8 cellular contexts compared by ENCODE assay signal in genomic region chr20:44582321-44583025, GRCh38. TPM values are rescaled to one million over a fixed set of nuclear protein-coding genes. Genes with fewer than 3 reads are reported as not detected.
A peak's percentile ranks its signal among the peaks of the same experiment; 100 is the strongest.
DNase-seq lines count a peak whose midpoint lies in the region; ATAC-seq and TF ChIP-seq lines count a peak whose summit lies in the region.

TSS of gene PKIG (plus strand) at chr20:44582579. CDS start at chr20:44614557, 31,978 bp downstream.

- DNase-seq in AG08396 (ENCODE audit: low spot score), result peak; percentile 57
- DNase-seq in NCI-H460 (ENCODE audit: extremely low read depth, low read depth), result no peak
- DNase-seq in endothelial cell (ENCODE audit: low spot score), result peak; percentile 39
- DNase-seq in activated CD8-positive, alpha-beta memory T cell treated with anti-CD3 and anti-CD28 coated beads, Interleukin-2, amount 50 U/mL, for 4 hours, result no peak
- DNase-seq in activated CD4-positive, alpha-beta memory T cell treated with anti-CD3 and anti-CD28 coated beads for 36 hours, result no peak

- peak within 1 kb of the TSS; percentile 93 for H3K4me3 Mint-ChIP-seq in endothelial cell (ENCODE audit: unreplicated experiment)
- H3K4me3 Mint-ChIP-seq in activated CD4-positive, alpha-beta memory T cell treated with anti-CD3 and anti-CD28 coated beads for 36 hours, result no peak within 1 kb of the TSS

- H3K9me3 ChIP-seq in muscle layer of duodenum (ENCODE audit: control insufficient read depth in 1 of 2, low read length in 2 of 2), result no peaks in the 10 kb centered on the region

- POLR2A ChIA-PET in activated CD4-positive, alpha-beta memory T cell treated with anti-CD3 and anti-CD28 coated beads for 36 hours (lab: Charles Lee), result no interaction called here

- peak within 1 kb of the TSS; percentile 60 to 62 for H3K4me3 ChIP-seq in muscle layer of duodenum (ENCODE audit: low read depth in 1 of 2, low read length in 2 of 2)

- intact Hi-C loops in activated CD4-positive, alpha-beta memory T cell treated with anti-CD3 and anti-CD28 coated beads for 36 hours (cut with micrococcal nuclease), result no loop called here

- no peaks in the 10 kb centered on the region for H3K27me3 ChIP-seq in muscle layer of duodenum (ENCODE audit: low read depth, low read length)

- H3K27me3 Mint-ChIP-seq in endothelial cell (ENCODE audit: unreplicated experiment), result peaks cover 2% of the 10 kb centered on the region
- H3K27me3 Mint-ChIP-seq in activated CD4-positive, alpha-beta memory T cell treated with anti-CD3 and anti-CD28 coated beads for 36 hours, result peaks cover 3% of the 10 kb centered on the region

- peak within 1 kb of the TSS; percentile 78 for H3K27ac ChIP-seq in muscle layer of duodenum (ENCODE audit: low read length)

- ATAC-seq in HG03432 (IDR thresholded peaks at IDR 0.05; ENCODE audit: unreplicated experiment) (no peak), GM19023 (IDR thresholded peaks at IDR 0.05; ENCODE audit: unreplicated experiment) (no peak)

- no peaks in the 10 kb centered on the region for H3K36me3 ChIP-seq in muscle layer of duodenum (ENCODE audit: control insufficient read depth in 1 of 2, insufficient read depth in 2 of 2, low read length in 2 of 2)

- peaks cover 16% of the 10 kb centered on the region for H3K36me3 Mint-ChIP-seq in endothelial cell (ENCODE audit: low read depth, unreplicated experiment)
- no peaks in the 10 kb centered on the region for H3K36me3 Mint-ChIP-seq in activated CD4-positive, alpha-beta memory T cell treated with anti-CD3 and anti-CD28 coated beads for 36 hours

- no peak for TF ChIP-seq CTCF in endothelial cell (IDR thresholded peaks at IDR 0.05; ENCODE audit: unreplicated experiment)

- CTCF ChIA-PET in activated CD4-positive, alpha-beta memory T cell treated with anti-CD3 and anti-CD28 coated beads for 36 hours (lab: Charles Lee), result no interaction called here

- H3K27ac Mint-ChIP-seq in endothelial cell (ENCODE audit: unreplicated experiment), result peak within 1 kb of the TSS; percentile 94
- no peak within 1 kb of the TSS for H3K27ac Mint-ChIP-seq in activated CD4-positive, alpha-beta memory T cell treated with anti-CD3 and anti-CD28 coated beads for 36 hours

- H3K9me3 Mint-ChIP-seq in endothelial cell (ENCODE audit: unreplicated experiment), result no peaks in the 10 kb centered on the region
- H3K9me3 Mint-ChIP-seq in activated CD4-positive, alpha-beta memory T cell treated with anti-CD3 and anti-CD28 coated beads for 36 hours, result no peaks in the 10 kb centered on the region

- H3K4me1 ChIP-seq in muscle layer of duodenum (ENCODE audit: control insufficient read depth in 1 of 2, insufficient read depth in 2 of 2, low read length in 2 of 2), result peaks cover 5 to 52% of the 10 kb centered on the region in 2 donors

- H3K4me1 Mint-ChIP-seq in endothelial cell (ENCODE audit: unreplicated experiment), result peaks cover 72% of the 10 kb centered on the region
- peaks cover 11% of the 10 kb centered on the region for H3K4me1 Mint-ChIP-seq in activated CD4-positive, alpha-beta memory T cell treated with anti-CD3 and anti-CD28 coated beads for 36 hours (ENCODE audit: low read depth)

RNA-seq across cellular contexts. Expression of gene PKIG, which starts in this region (rescaled TPM):
- total RNA-seq in NCI-H460 (2014; rRNA removed; shearing (Covaris generic)), result 28.0 and 28.7 TPM in 2 replicates
- polyA plus RNA-seq in NCI-H460 (2014; cell fraction: nucleus; rRNA removed), result 14.5 and 21.2 TPM in 2 replicates
- 184 TPM for total RNA-seq in endothelial cell (ENCODE audit: unreplicated experiment)
- 1 to 10 TPM; 2.9 to 4.1 TPM for total RNA-seq in activated CD4-positive, alpha-beta memory T cell treated with anti-CD3 and anti-CD28 coated beads for 36 hours

Comparison
In these comparisons a context has a peak if more than half of its experiments do, and no peak if none do; other contexts are left out.
1. DNase-seq: peak in AG08396 (single experiment) and endothelial cell (single experiment); none in NCI-H460 (single experiment), activated CD8-positive, alpha-beta memory T cell treated with anti-CD3 and anti-CD28 coated beads, Interleukin-2, amount 50 U/mL, for 4 hours (single experiment) and activated CD4-positive, alpha-beta memory T cell treated with anti-CD3 and anti-CD28 coated beads for 36 hours (single experiment).